Comparison of ENCODE assay signal across 8 cellular contexts in genomic region chr2:39913648-39914456, GRCh38.
A peak's percentile ranks its signal among the peaks of the same experiment; 100 is the strongest.
DNase-seq lines count a peak whose midpoint lies in the region; ATAC-seq and TF ChIP-seq lines count a peak whose summit lies in the region.

No MANE protein-coding gene starts in this region.

- H3K4me2 ChIP-seq in smooth muscle cell, result no peak overlapping the region

- H3K27me3 ChIP-seq in adipocyte (replicated peaks; ENCODE audit: control insufficient read depth, insufficient read depth, low read length), result no peaks in the 10 kb centered on the region
- H3K27me3 ChIP-seq in smooth muscle cell (ENCODE audit: low read depth), result no peaks in the 10 kb centered on the region

- no peak overlapping the region for H2AFZ ChIP-seq in smooth muscle cell (ENCODE audit: low read depth)

- H3K9me3 ChIP-seq in adipocyte (ENCODE audit: control insufficient read depth, low read length) (no peaks in the 10 kb centered on the region), smooth muscle cell (replicated peaks; ENCODE audit: low read depth) (no peaks in the 10 kb centered on the region)

- H3K9ac ChIP-seq in adipocyte (ENCODE audit: low read length) (no peak overlapping the region), smooth muscle cell (ENCODE audit: low read depth) (no peak overlapping the region)

- DNase-seq in COR-L47 (lab: John Stamatoyannopoulos, UW) (peak; percentile 60), NCI-H345 (lab: John Stamatoyannopoulos, UW) (peak; percentile 68), adipocyte (ENCODE audit: low read depth) (peak; percentile 93), hepatic stellate cell (ENCODE audit: low spot score) (peak; percentile 34), smooth muscle cell (lab: John Stamatoyannopoulos, UW; ENCODE audit: unreplicated experiment) (no peak), activated gamma-delta T cell (lab: John Stamatoyannopoulos, UW) (no peak)

- H3K79me2 ChIP-seq in smooth muscle cell (ENCODE audit: low read depth), result no peaks in the 10 kb centered on the region

- no peaks in the 10 kb centered on the region for H4K20me1 ChIP-seq in smooth muscle cell (ENCODE audit: low read depth)

- peak; percentile 94 for TF ChIP-seq CTCF in smooth muscle cell (IDR thresholded peaks at IDR 0.05; ENCODE audit: borderline replicate concordance, insufficient read depth, poor library complexity, severe bottlenecking)

- H3K27ac ChIP-seq in smooth muscle cell (ENCODE audit: low read depth), result no peak overlapping the region

- peaks cover 4% of the 10 kb centered on the region for H3K4me1 ChIP-seq in adipocyte (ENCODE audit: control insufficient read depth, insufficient read depth, low read length)
- no peaks in the 10 kb centered on the region for H3K4me1 ChIP-seq in smooth muscle cell (ENCODE audit: low read depth)

- WGBS in smooth muscle cell (ENCODE audit: low lambda C conversion rate), result 23% methylated on average over 5 of the region's 5 CpGs

- H3K36me3 ChIP-seq in adipocyte (ENCODE audit: control insufficient read depth, insufficient read depth, low read length, severe bottlenecking) (no peaks in the 10 kb centered on the region), smooth muscle cell (ENCODE audit: low read depth) (no peaks in the 10 kb centered on the region)

- ATAC-seq in GM19023 (IDR thresholded peaks at IDR 0.05; ENCODE audit: unreplicated experiment) (peak; percentile 66), HG03354 (IDR thresholded peaks at IDR 0.05; ENCODE audit: poor library complexity, severe bottlenecking, unreplicated experiment) (peak; percentile 90)

- no peaks in the 10 kb centered on the region for H3F3A ChIP-seq in smooth muscle cell (ENCODE audit: low read depth)

- H3K4me3 ChIP-seq in adipocyte (ENCODE audit: low read length), result no peak overlapping the region
- H3K4me3 ChIP-seq in smooth muscle cell, result no peak overlapping the region

Comparison
In these comparisons a context has a peak if more than half of its experiments do, and no peak if none do; other contexts are left out.
1. DNase-seq: peak in COR-L47 (single experiment), NCI-H345 (single experiment), adipocyte (single experiment) and hepatic stellate cell (single experiment); none in smooth muscle cell (single experiment) and activated gamma-delta T cell (single experiment).